Comparison of ENCODE assay signal across 37 cellular contexts in genomic region chr1:180225403-180225802, GRCh38. TPM values are rescaled to one million over a fixed set of nuclear protein-coding genes. Genes with fewer than 3 reads are reported as not detected.
"Had no signal": no experiment of that assay in that cellular context is flagged by ENCODE, and none has a peak within 500 bp of the region (broad histone marks: within the 10 kb centered on the region; RNA-seq: fewer than 3 reads in every experiment).

No MANE protein-coding gene starts in this region.

- H3K4me3 Mint-ChIP-seq: activated B cell treated with CpG ODN at 0.5 μM for 24 hours; activated CD4-positive, alpha-beta memory T cell treated with anti-CD3 and anti-CD28 coated beads for 36 hours; activated CD4-positive, alpha-beta T cell treated with anti-CD3 and anti-CD28 coated beads, Interleukin-2, amount 10 ng/mL, durations not matched to agents 24 days and 14 days; activated CD8-positive, alpha-beta T cell treated with anti-CD3 and anti-CD28 coated beads for 36 hours; activated naive CD4-positive, alpha-beta T cell treated with anti-CD3 and anti-CD28 coated beads, Interleukin-2, amount 10 ng/mL, durations not matched to agents 7 days and 5 days; activated naive CD4-positive, alpha-beta T cell treated with anti-CD3 and anti-CD28 coated beads, Interleukin-2, amount 50 U/mL, for 24 hours; activated naive CD8-positive, alpha-beta T cell; activated T-cell treated with anti-CD3 and anti-CD28 coated beads, Interleukin-2, amount 50 U/mL, for 4 hours; activated T-cell treated with anti-CD3 and anti-CD28 coated beads, Interleukin-2, amount 50 U/mL, for 72 hours; activated T-helper 1 cell treated with anti-CD3 and anti-CD28 coated beads, Interleukin-12 subunit alpha, Interleukin-12 subunit beta, Interleukin-2, Interleukin-4 antibody, amounts not matched to agents 30 ng/mL and 10 ng/mL and 1 ng/mL, durations not matched to agents 14 hours and 24 hours and 36 hours; activated T-helper 17 cell treated with anti-CD3 and anti-CD28 coated beads, Interleukin-2, amount 50 U/mL, for 72 hours; T-helper 1 cell treated with Interleukin-12 subunit alpha and Interleukin-12 subunit beta and Interleukin-4 antibody, amounts not matched to agents 30 μg/mL and 1 μg/mL, for 36 hours; T-helper 2 cell treated with Interferon-gamma antibody and Interleukin-4, amounts not matched to agents 5 μg/mL and 100 μg/mL, for 36 hours had no signal

- H3K36me3 Mint-ChIP-seq: activated CD4-positive, alpha-beta memory T cell treated with anti-CD3 and anti-CD28 coated beads for 36 hours; activated naive CD4-positive, alpha-beta T cell treated with anti-CD3 and anti-CD28 coated beads, Interleukin-2, amount 10 ng/mL, durations not matched to agents 7 days and 5 days; activated naive CD4-positive, alpha-beta T cell treated with anti-CD3 and anti-CD28 coated beads, Interleukin-2, amount 50 U/mL, for 24 hours; activated naive CD8-positive, alpha-beta T cell had no signal

- H3K27ac ChIP-seq: adrenal gland, body of pancreas, brain microvascular endothelial cell, breast epithelium, VCaP had no signal

- DNase-seq: activated B cell treated with CpG ODN at 0.5 μM for 24 hours; activated CD4-positive, alpha-beta memory T cell treated with anti-CD3 and anti-CD28 coated beads for 36 hours; activated CD4-positive, alpha-beta T cell treated with anti-CD3 and anti-CD28 coated beads for 4 hours; activated CD4-positive, alpha-beta T cell treated with anti-CD3 and anti-CD28 coated beads, Interleukin-2, amount 10 ng/mL, durations not matched to agents 24 days and 14 days; activated CD4-positive, alpha-beta T cell treated with anti-CD3 and anti-CD28 coated beads, Interleukin-2, amount 50 U/mL, for 1 hour; activated CD4-positive, alpha-beta T cell treated with anti-CD3 and anti-CD28 coated beads, Interleukin-2, amount 50 U/mL, for 4 hours; activated CD4-positive, CD25-positive, alpha-beta regulatory T cell treated with anti-CD3 and anti-CD28 coated beads, Interleukin-2, amount 50 U/mL, for 72 hours; activated CD8-positive, alpha-beta memory T cell treated with anti-CD3 and anti-CD28 coated beads, Interleukin-2, amount 50 U/mL, for 4 hours; activated CD8-positive, alpha-beta T cell treated with anti-CD3 and anti-CD28 coated beads for 36 hours; activated effector memory CD4-positive, alpha-beta T cell treated with Interleukin-2 at 50 U/mL for 16 hours; activated gamma-delta T cell; activated naive CD4-positive, alpha-beta T cell treated with anti-CD3 and anti-CD28 coated beads, Interleukin-2, amount 10 ng/mL, durations not matched to agents 7 days and 5 days; activated naive CD4-positive, alpha-beta T cell treated with Interleukin-2 at 50 U/mL for 16 hours; activated T-cell treated with anti-CD3 and anti-CD28 coated beads for 4 hours; activated T-cell treated with anti-CD3 and anti-CD28 coated beads, Interleukin-2, amount 50 U/mL, for 1 hour; activated T-cell treated with anti-CD3 and anti-CD28 coated beads, Interleukin-2, amount 50 U/mL, for 4 hours; activated T-cell treated with anti-CD3 and anti-CD28 coated beads, Interleukin-2, amount 50 U/mL, for 72 hours; adrenal gland; amniotic stem cell; aorta; body of pancreas; brain microvascular endothelial cell; central memory CD4-positive, alpha-beta T cell; T-helper 1 cell; T-helper 2 cell; T-helper 9 cell had no signal

- FAIRE-seq: astrocyte, TTC549 had no signal

- H3K27ac Mint-ChIP-seq: activated B cell treated with CpG ODN at 0.5 μM for 24 hours; activated CD4-positive, alpha-beta memory T cell treated with anti-CD3 and anti-CD28 coated beads for 36 hours; activated CD4-positive, alpha-beta T cell treated with anti-CD3 and anti-CD28 coated beads, Interleukin-2, amount 10 ng/mL, durations not matched to agents 24 days and 14 days; activated CD8-positive, alpha-beta T cell treated with anti-CD3 and anti-CD28 coated beads for 36 hours; activated naive CD4-positive, alpha-beta T cell treated with anti-CD3 and anti-CD28 coated beads, Interleukin-2, amount 10 ng/mL, durations not matched to agents 7 days and 5 days; activated naive CD4-positive, alpha-beta T cell treated with anti-CD3 and anti-CD28 coated beads, Interleukin-2, amount 50 U/mL, for 24 hours; activated naive CD8-positive, alpha-beta T cell; activated T-cell treated with anti-CD3 and anti-CD28 coated beads, Interleukin-2, amount 50 U/mL, for 72 hours; activated T-helper 1 cell treated with anti-CD3 and anti-CD28 coated beads, Interleukin-12 subunit alpha, Interleukin-12 subunit beta, Interleukin-2, Interleukin-4 antibody, amounts not matched to agents 30 ng/mL and 10 ng/mL and 1 ng/mL, durations not matched to agents 14 hours and 24 hours and 36 hours; activated T-helper 17 cell treated with anti-CD3 and anti-CD28 coated beads, Interleukin-2, amount 50 U/mL, for 72 hours; T-helper 1 cell treated with Interleukin-12 subunit alpha and Interleukin-12 subunit beta and Interleukin-4 antibody, amounts not matched to agents 30 μg/mL and 1 μg/mL, for 36 hours; T-helper 2 cell treated with Interferon-gamma antibody and Interleukin-4, amounts not matched to agents 5 μg/mL and 100 μg/mL, for 36 hours had no signal

- H3K36me3 ChIP-seq: adrenal gland, brain microvascular endothelial cell, breast epithelium had no signal

- H3K4me3 ChIP-seq: adrenal gland, body of pancreas, breast epithelium had no signal

- ATAC-seq: activated CD8-positive, alpha-beta T cell treated with anti-CD3 and anti-CD28 coated beads for 36 hours; activated T-cell treated with anti-CD3 and anti-CD28 coated beads, Interleukin-2, amount 50 U/mL, for 4 hours; activated T-cell treated with anti-CD3 and anti-CD28 coated beads, Interleukin-2, amount 50 U/mL, for 72 hours; activated T-helper 17 cell treated with anti-CD3 and anti-CD28 coated beads, Interleukin-2, amount 50 U/mL, for 72 hours; body of pancreas had no signal

- H3K9me3 Mint-ChIP-seq: activated B cell treated with CpG ODN at 0.5 μM for 24 hours; activated CD4-positive, alpha-beta memory T cell treated with anti-CD3 and anti-CD28 coated beads for 36 hours; activated CD4-positive, alpha-beta T cell treated with anti-CD3 and anti-CD28 coated beads, Interleukin-2, amount 10 ng/mL, durations not matched to agents 24 days and 14 days; activated CD8-positive, alpha-beta T cell treated with anti-CD3 and anti-CD28 coated beads for 36 hours; activated naive CD4-positive, alpha-beta T cell treated with anti-CD3 and anti-CD28 coated beads, Interleukin-2, amount 10 ng/mL, durations not matched to agents 7 days and 5 days; activated naive CD4-positive, alpha-beta T cell treated with anti-CD3 and anti-CD28 coated beads, Interleukin-2, amount 50 U/mL, for 24 hours; activated T-cell treated with anti-CD3 and anti-CD28 coated beads, Interleukin-2, amount 50 U/mL, for 4 hours; activated T-cell treated with anti-CD3 and anti-CD28 coated beads, Interleukin-2, amount 50 U/mL, for 72 hours; activated T-helper 1 cell treated with anti-CD3 and anti-CD28 coated beads, Interleukin-12 subunit alpha, Interleukin-12 subunit beta, Interleukin-2, Interleukin-4 antibody, amounts not matched to agents 30 ng/mL and 10 ng/mL and 1 ng/mL, durations not matched to agents 14 hours and 24 hours and 36 hours; activated T-helper 17 cell treated with anti-CD3 and anti-CD28 coated beads, Interleukin-2, amount 50 U/mL, for 72 hours; T-helper 1 cell treated with Interleukin-12 subunit alpha and Interleukin-12 subunit beta and Interleukin-4 antibody, amounts not matched to agents 30 μg/mL and 1 μg/mL, for 36 hours; T-helper 2 cell treated with Interferon-gamma antibody and Interleukin-4, amounts not matched to agents 5 μg/mL and 100 μg/mL, for 36 hours had no signal

- H3K4me1 Mint-ChIP-seq: activated T-helper 17 cell treated with anti-CD3 and anti-CD28 coated beads, Interleukin-2, amount 50 U/mL, for 72 hours had no signal

- H3K9me3 ChIP-seq: adrenal gland, body of pancreas, breast epithelium had no signal

RNA-seq across cellular contexts. Expression of gene LHX4, which starts 4.7 kb away (rescaled TPM):
- total RNA-seq: activated B cell treated with CpG ODN at 0.5 μM for 24 hours; activated CD4-positive, alpha-beta memory T cell treated with anti-CD3 and anti-CD28 coated beads for 36 hours; activated CD4-positive, alpha-beta T cell treated with anti-CD3 and anti-CD28 coated beads, Interleukin-2, amount 10 ng/mL, durations not matched to agents 24 days and 14 days; activated CD8-positive, alpha-beta memory T cell treated with anti-CD3 and anti-CD28 coated beads for 36 hours; activated CD8-positive, alpha-beta T cell treated with anti-CD3 and anti-CD28 coated beads for 36 hours; activated T-cell treated with anti-CD3 and anti-CD28 coated beads, Interleukin-2, amount 50 U/mL, for 72 hours; activated T-helper 1 cell treated with anti-CD3 and anti-CD28 coated beads, Interleukin-12 subunit alpha, Interleukin-12 subunit beta, Interleukin-2, Interleukin-4 antibody, amounts not matched to agents 30 ng/mL and 10 ng/mL and 1 ng/mL, durations not matched to agents 14 hours and 24 hours and 36 hours; adrenal gland; aorta; body of pancreas; breast epithelium had no signal
- polyA plus RNA-seq: adrenal gland had no signal
